28 cellular contexts compared by ENCODE assay signal in the genomic region with DNA sequence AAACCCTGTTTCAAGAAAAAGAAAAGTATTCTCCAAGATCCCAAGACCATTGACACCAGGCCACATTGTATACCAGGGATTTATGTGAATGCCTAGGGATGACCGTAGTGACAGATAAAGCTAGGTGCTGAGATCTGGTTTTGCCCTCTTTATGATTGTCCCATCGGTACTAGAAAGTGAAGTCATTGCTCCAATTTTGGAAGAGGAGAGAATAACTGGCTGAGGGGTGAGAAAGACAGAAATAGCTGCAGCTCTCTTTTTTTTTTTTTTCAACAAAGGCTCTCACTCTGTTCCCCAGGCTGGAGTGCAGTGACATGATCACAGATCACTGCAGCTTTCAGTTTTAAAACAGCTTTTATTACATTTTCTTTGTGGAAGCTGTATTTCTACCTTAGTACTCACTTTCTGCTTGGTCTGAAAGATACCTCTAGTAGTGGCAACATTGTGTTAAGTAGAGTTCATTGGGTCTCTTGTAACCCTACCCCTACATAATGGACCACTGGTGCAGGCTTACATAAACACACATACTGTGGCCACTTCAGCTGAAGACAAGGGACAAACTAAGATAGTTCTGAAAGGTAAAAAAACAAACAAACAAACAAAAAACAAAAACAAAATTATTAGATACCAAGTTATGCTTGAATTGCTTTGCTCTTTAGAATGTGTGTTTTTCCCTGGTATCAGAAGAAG. TPM values are rescaled to one million over a fixed set of nuclear protein-coding genes. Genes with fewer than 3 reads are reported as not detected.
"Had no signal": no experiment of that assay in that cellular context is flagged by ENCODE, and none has a peak within 500 bp of the region (broad histone marks: within the 10 kb centered on the region; RNA-seq: fewer than 3 reads in every experiment).

No MANE protein-coding gene starts in this region.

- H3K4me3 ChIP-seq: esophagus muscularis mucosa, right lobe of liver, smooth muscle cell, stomach, thyroid gland, upper lobe of right lung had no signal

- H3K4me1 Mint-ChIP-seq: central memory CD8-positive, alpha-beta T cell; endodermal cell; natural killer cell had no signal

- H3K9me3 ChIP-seq: right lobe of liver, thyroid gland, upper lobe of right lung had no signal

- H3K4me3 Mint-ChIP-seq: activated CD4-positive, alpha-beta memory T cell treated with anti-CD3 and anti-CD28 coated beads for 36 hours; activated CD4-positive, alpha-beta T cell treated with anti-CD3 and anti-CD28 coated beads, Interleukin-2, amount 10 ng/mL, durations not matched to agents 24 days and 14 days; activated naive CD4-positive, alpha-beta T cell treated with anti-CD3 and anti-CD28 coated beads, Interleukin-2, amount 10 ng/mL, durations not matched to agents 7 days and 5 days; activated T-cell treated with anti-CD3 and anti-CD28 coated beads, Interleukin-2, amount 50 U/mL, for 24 hours; central memory CD8-positive, alpha-beta T cell; dendritic cell treated with granulocyte-macrophage colony-stimulating factor and Interleukin-4, amounts not matched to agents 40 ng/mL and 50 ng/mL, for 4 days; endodermal cell; natural killer cell; stimulated activated naive B cell treated with anti-CD40 and anti-IgM and Interleukin-4, amounts not matched to agents 10 μg/mL and 1 μg/mL and 100 μg/mL, for 72 hours had no signal

- H3K4me1 ChIP-seq: esophagus muscularis mucosa, foreskin keratinocyte, right lobe of liver, stomach, thyroid gland, upper lobe of right lung had no signal

- H3K27me3 Mint-ChIP-seq: activated CD4-positive, alpha-beta memory T cell treated with anti-CD3 and anti-CD28 coated beads for 36 hours; activated CD4-positive, alpha-beta T cell treated with anti-CD3 and anti-CD28 coated beads, Interleukin-2, amount 10 ng/mL, durations not matched to agents 24 days and 14 days; activated naive CD4-positive, alpha-beta T cell treated with anti-CD3 and anti-CD28 coated beads, Interleukin-2, amount 10 ng/mL, durations not matched to agents 7 days and 5 days; activated T-cell treated with anti-CD3 and anti-CD28 coated beads, Interleukin-2, amount 50 U/mL, for 24 hours; central memory CD8-positive, alpha-beta T cell; dendritic cell treated with granulocyte-macrophage colony-stimulating factor and Interleukin-4, amounts not matched to agents 40 ng/mL and 50 ng/mL, for 4 days; stimulated activated naive B cell treated with anti-CD40 and anti-IgM and Interleukin-4, amounts not matched to agents 10 μg/mL and 1 μg/mL and 100 μg/mL, for 72 hours had no signal

- H3K27ac ChIP-seq: esophagus muscularis mucosa, foreskin keratinocyte, right lobe of liver, stomach, thyroid gland, upper lobe of right lung had no signal

- H3K9me3 Mint-ChIP-seq: activated T-cell treated with anti-CD3 and anti-CD28 coated beads, Interleukin-2, amount 50 U/mL, for 24 hours; central memory CD8-positive, alpha-beta T cell; dendritic cell treated with granulocyte-macrophage colony-stimulating factor and Interleukin-4, amounts not matched to agents 40 ng/mL and 50 ng/mL, for 4 days; natural killer cell; stimulated activated naive B cell treated with anti-CD40 and anti-IgM and Interleukin-4, amounts not matched to agents 10 μg/mL and 1 μg/mL and 100 μg/mL, for 72 hours had no signal

- DNase-seq: activated CD4-positive, alpha-beta memory T cell treated with anti-CD3 and anti-CD28 coated beads for 36 hours; activated CD4-positive, alpha-beta T cell treated with anti-CD3 and anti-CD28 coated beads, Interleukin-2, amount 10 ng/mL, durations not matched to agents 24 days and 14 days; activated CD4-positive, CD25-positive, alpha-beta regulatory T cell treated with anti-CD3 and anti-CD28 coated beads, Interleukin-2, amount 50 U/mL, for 72 hours; activated CD8-positive, alpha-beta memory T cell treated with anti-CD3 and anti-CD28 coated beads, Interleukin-2, amount 50 U/mL, for 48 hours; activated gamma-delta T cell; activated naive CD4-positive, alpha-beta T cell treated with anti-CD3 and anti-CD28 coated beads, Interleukin-2, amount 10 ng/mL, durations not matched to agents 7 days and 5 days; activated T-cell treated with anti-CD3 and anti-CD28 coated beads, Interleukin-2, amount 50 U/mL, for 24 hours; amniotic stem cell; endodermal cell; foreskin keratinocyte; mammary epithelial cell; natural killer cell; right lobe of liver; stimulated activated CD4-positive, alpha-beta T cell treated with anti-CD3 and anti-CD28 coated beads, Interleukin-1b, Interleukin-23, amount 100 ng/mL, for 48 hours; stimulated activated CD4-positive, alpha-beta T cell treated with anti-CD3 and anti-CD28 coated beads, Interleukin-4, amount 100 ng/mL, for 4 hours; stimulated activated CD8-positive, alpha-beta memory T cell treated with anti-CD3 and anti-CD28 coated beads, Interleukin-4, amount 100 ng/mL, for 48 hours; stimulated activated naive B cell treated with anti-CD40 and anti-IgM and Interleukin-4, amounts not matched to agents 10 μg/mL and 1 μg/mL and 100 μg/mL, for 72 hours; stomach; T-helper 2 cell; thyroid gland; upper lobe of right lung had no signal

- ATAC-seq: foreskin keratinocyte; natural killer cell; right lobe of liver; stimulated activated naive B cell treated with anti-CD40 and anti-IgM and Interleukin-4, amounts not matched to agents 10 μg/mL and 1 μg/mL and 100 μg/mL, for 72 hours; upper lobe of right lung had no signal

- H3K27ac Mint-ChIP-seq: activated CD4-positive, alpha-beta memory T cell treated with anti-CD3 and anti-CD28 coated beads for 36 hours; activated CD4-positive, alpha-beta T cell treated with anti-CD3 and anti-CD28 coated beads, Interleukin-2, amount 10 ng/mL, durations not matched to agents 24 days and 14 days; activated naive CD4-positive, alpha-beta T cell treated with anti-CD3 and anti-CD28 coated beads, Interleukin-2, amount 10 ng/mL, durations not matched to agents 7 days and 5 days; activated T-cell treated with anti-CD3 and anti-CD28 coated beads, Interleukin-2, amount 50 U/mL, for 24 hours; dendritic cell treated with granulocyte-macrophage colony-stimulating factor and Interleukin-4, amounts not matched to agents 40 ng/mL and 50 ng/mL, for 4 days; endodermal cell; natural killer cell; stimulated activated naive B cell treated with anti-CD40 and anti-IgM and Interleukin-4, amounts not matched to agents 10 μg/mL and 1 μg/mL and 100 μg/mL, for 72 hours had no signal

- H3K27me3 ChIP-seq: esophagus muscularis mucosa, foreskin keratinocyte, right lobe of liver, stomach, thyroid gland, upper lobe of right lung had no signal

- H3K36me3 Mint-ChIP-seq: natural killer cell had no signal

RNA-seq across cellular contexts. Expression of gene TGM7, which starts 50.8 kb away (rescaled TPM):
- total RNA-seq: activated CD4-positive, alpha-beta memory T cell treated with anti-CD3 and anti-CD28 coated beads for 36 hours; activated CD4-positive, alpha-beta T cell treated with anti-CD3 and anti-CD28 coated beads, Interleukin-2, amount 10 ng/mL, durations not matched to agents 24 days and 14 days; endodermal cell; esophagus muscularis mucosa; foreskin keratinocyte; glomerular endothelial cell; liver; mammary epithelial cell; natural killer cell; omental fat pad; right lobe of liver; smooth muscle cell; stomach; thyroid gland; upper lobe of right lung had no signal
- polyA plus RNA-seq: foreskin keratinocyte, liver, mammary epithelial cell, smooth muscle cell had no signal
